ENCODE assay signal across 14 cellular contexts in genomic region chr20:51360451-51361230, GRCh38.
A peak's percentile ranks its signal among the peaks of the same experiment; 100 is the strongest.
DNase-seq lines count a peak whose midpoint lies in the region; ATAC-seq, FAIRE-seq and TF ChIP-seq lines count a peak whose summit lies in the region.
"Had no signal": no experiment of that assay in that cellular context is flagged by ENCODE, and none has a peak within 500 bp of the region (broad histone marks: within the 10 kb centered on the region; RNA-seq: fewer than 3 reads in every experiment).

No MANE protein-coding gene starts in this region.

- H3K27ac Mint-ChIP-seq in MCF 10A (ENCODE audit: low read depth, unreplicated experiment) (no peak overlapping the region), astrocyte (ENCODE audit: unreplicated experiment) (peak overlapping the region; percentile 99), type B pancreatic cell (no peak overlapping the region)
- H3K27ac Mint-ChIP-seq: naive thymus-derived CD4-positive, alpha-beta T cell had no signal

- H3K4me1 Mint-ChIP-seq in MCF 10A (ENCODE audit: insufficient read depth, unreplicated experiment) (peaks cover 13% of the 10 kb centered on the region), astrocyte (ENCODE audit: low read depth, unreplicated experiment) (peaks cover 32% of the 10 kb centered on the region), type B pancreatic cell (ENCODE audit: unreplicated experiment) (no peaks in the 10 kb centered on the region)

- H3K36me3 ChIP-seq in breast epithelium: no peaks in the 10 kb centered on the region
- no peaks in the 10 kb centered on the region for H3K36me3 ChIP-seq in astrocyte (ENCODE audit: insufficient read depth, low read length)
- H3K36me3 ChIP-seq: heart left ventricle had no signal

- no peak for TF ChIP-seq POLR2A in breast epithelium (IDR thresholded peaks at IDR 0.05)

- no peak overlapping the region for H2AFZ ChIP-seq in astrocyte (ENCODE audit: low read depth, low read length)

- intact Hi-C loops in MCF 10A (cut with micrococcal nuclease): no loop called here
- intact Hi-C loops in breast epithelium (cut with DNase I; ENCODE audit: low total_unique reads): no loop called here

- no peaks in the 10 kb centered on the region for H3K27me3 ChIP-seq in breast epithelium
- H3K27me3 ChIP-seq in astrocyte (ENCODE audit: insufficient read depth, low read length): no peaks in the 10 kb centered on the region
- H3K27me3 ChIP-seq: heart left ventricle had no signal

- H3K4me2 ChIP-seq in astrocyte (ENCODE audit: low read length): peak overlapping the region; percentile 63

- POLR2A ChIA-PET in MCF 10A (lab: Yijun Ruan, JAX): interaction anchor here (0.5 to 1.5 kb wide), 5 partner anchors 9 to 368 kb away, joined by 3 to 6 read pairs (median 3); no protein-coding TSS in a partner anchor

- no peaks in the 10 kb centered on the region for H3K36me3 Mint-ChIP-seq in MCF 10A (ENCODE audit: insufficient read depth, unreplicated experiment)
- H3K36me3 Mint-ChIP-seq in astrocyte (ENCODE audit: low read depth, unreplicated experiment): peaks cover 2% of the 10 kb centered on the region
- H3K36me3 Mint-ChIP-seq in type B pancreatic cell: no peaks in the 10 kb centered on the region

- H4K20me1 ChIP-seq in astrocyte (ENCODE audit: insufficient read depth, low read length): no peaks in the 10 kb centered on the region

- H3K27me3 Mint-ChIP-seq in MCF 10A (ENCODE audit: insufficient read depth, unreplicated experiment): no peaks in the 10 kb centered on the region
- H3K27me3 Mint-ChIP-seq in astrocyte (ENCODE audit: low read depth, unreplicated experiment): no peaks in the 10 kb centered on the region
- H3K27me3 Mint-ChIP-seq in type B pancreatic cell: peaks cover 9% of the 10 kb centered on the region

- FAIRE-seq in astrocyte (lab: Jason Lieb, UNC): peak; percentile 85
- FAIRE-seq in GM19239 (lab: Jason Lieb, UNC): no peak

- no peaks in the 10 kb centered on the region for H3K4me1 ChIP-seq in breast epithelium
- peaks cover 30% of the 10 kb centered on the region for H3K4me1 ChIP-seq in astrocyte (ENCODE audit: insufficient read depth, low read length)
- H3K4me1 ChIP-seq: heart left ventricle had no signal

- H3K9me3 Mint-ChIP-seq in MCF 10A (ENCODE audit: unreplicated experiment) (no peaks in the 10 kb centered on the region), astrocyte (ENCODE audit: unreplicated experiment) (peaks cover 18% of the 10 kb centered on the region), type B pancreatic cell (peaks cover 5% of the 10 kb centered on the region)

- no peak for TF ChIP-seq CTCF in MCF 10A (IDR thresholded peaks at IDR 0.05; ENCODE audit: unreplicated experiment)
- TF ChIP-seq CTCF in breast epithelium (IDR thresholded peaks at IDR 0.05): no peak
- TF ChIP-seq CTCF in astrocyte (IDR thresholded peaks at IDR 0.05; ENCODE audit: insufficient read depth, low read depth, low read length): no peak
- TF ChIP-seq CTCF in type B pancreatic cell (conservative IDR thresholded peaks at IDR 0.05): no peak

- no TSS peak for BruUV-seq in MCF 10A (replicated peaks; lab: Mats Ljungman, UMichigan)

- DNase-seq in MCF 10A (ENCODE audit: unreplicated experiment) (peak; percentile 90), breast epithelium (ENCODE audit: low spot score in 2 of 2) (no peak), astrocyte (ENCODE audit: low read depth) (peak; percentile 100), iris pigment epithelial cell (ENCODE audit: low read depth) (peak; percentile 100), SKM-1 treated with dmso at 0.1 percent for 144 hours (lab: John Stamatoyannopoulos, UW; ENCODE audit: unreplicated experiment) (no peak), GM19239 (ENCODE audit: insufficient read length, low spot score) (no peak), type B pancreatic cell (ENCODE audit: extremely low spot score, unreplicated experiment) (no peak)
- DNase-seq: heart left ventricle; KBM-7; naive thymus-derived CD4-positive, alpha-beta T cell; NCI-H345; stimulated activated CD4-positive, alpha-beta T cell treated with anti-CD3 and anti-CD28 coated beads, Interleukin-2, amount 100 ng/mL, for 24 hours had no signal

- no peak overlapping the region for H3K4me3 Mint-ChIP-seq in MCF 10A (ENCODE audit: unreplicated experiment)
- H3K4me3 Mint-ChIP-seq in astrocyte (ENCODE audit: unreplicated experiment): no peak overlapping the region
- H3K4me3 Mint-ChIP-seq in type B pancreatic cell: no peak overlapping the region
- H3K4me3 Mint-ChIP-seq: naive thymus-derived CD4-positive, alpha-beta T cell had no signal

- peak overlapping the region; percentile 95 for H3K9ac ChIP-seq in astrocyte (ENCODE audit: low read length)

- H3K27ac ChIP-seq in breast epithelium: no peak overlapping the region
- H3K27ac ChIP-seq in astrocyte (ENCODE audit: low read depth, low read length): peak overlapping the region; percentile 100
- H3K27ac ChIP-seq: 22Rv1, heart left ventricle had no signal

- no peaks in the 10 kb centered on the region for H3K79me2 ChIP-seq in astrocyte (ENCODE audit: insufficient read depth, low read length)

- H3K4me3 ChIP-seq in breast epithelium (no peak overlapping the region), astrocyte (ENCODE audit: insufficient read depth, low read depth, low read length) (no peak overlapping the region)
- H3K4me3 ChIP-seq: heart left ventricle had no signal

- CTCF ChIA-PET in MCF 10A (lab: Yijun Ruan, JAX): interaction anchor here (0.7 to 2.0 kb wide), 4 partner anchors 11 to 373 kb away, joined by 3 to 7 read pairs (median 6); no protein-coding TSS in a partner anchor

- ATAC-seq in GM19452 (IDR thresholded peaks at IDR 0.05; ENCODE audit: unreplicated experiment): no peak
- ATAC-seq: naive thymus-derived CD4-positive, alpha-beta T cell had no signal

- H3K9me3 ChIP-seq in breast epithelium (peaks cover 0 to 13% of the 10 kb centered on the region in 2 donors), astrocyte (ENCODE audit: insufficient read depth, low read depth, low read length) (peaks cover 8% of the 10 kb centered on the region)

Comparison
In these comparisons a context has a peak if more than half of its experiments do, and no peak if none do; other contexts are left out.
1. DNase-seq: peak in MCF 10A (single experiment), astrocyte (single experiment) and iris pigment epithelial cell (single experiment); none in breast epithelium (0 of 2), SKM-1 treated with dmso at 0.1 percent for 144 hours (single experiment), GM19239 (single experiment) and type B pancreatic cell (single experiment).